Comparison of ENCODE assay signal across 10 cellular contexts in the genomic region with DNA sequence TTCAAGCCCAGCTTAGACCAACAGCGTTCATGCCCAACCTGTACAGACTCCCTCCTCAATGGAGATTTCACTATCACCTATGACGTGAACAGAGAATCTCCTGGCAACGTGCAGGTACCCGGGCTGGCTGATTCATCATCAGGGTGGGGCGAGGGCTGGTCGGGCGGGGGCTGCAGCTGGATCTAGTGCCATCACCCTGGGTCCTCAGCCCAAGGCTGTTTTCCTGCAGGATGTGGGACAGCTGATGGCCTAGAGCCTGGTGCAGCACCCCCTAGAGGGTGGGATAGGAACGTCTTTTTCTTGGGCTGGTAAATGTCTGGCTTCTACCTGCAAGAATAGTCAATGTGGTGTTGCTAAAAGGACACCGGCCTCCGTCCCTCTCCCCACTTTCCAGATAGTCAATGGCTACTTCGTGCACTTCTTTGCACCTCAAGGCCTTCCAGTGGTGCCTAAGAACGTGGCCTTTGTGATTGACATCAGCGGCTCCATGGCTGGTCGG. TPM values are rescaled to one million over a fixed set of nuclear protein-coding genes. Genes with fewer than 3 reads are reported as not detected.
DNase-seq lines count a peak whose midpoint lies in the region; ATAC-seq and TF ChIP-seq lines count a peak whose summit lies in the region.
"Had no signal": no experiment of that assay in that cellular context is flagged by ENCODE, and none has a peak within 500 bp of the region (broad histone marks: within the 10 kb centered on the region; RNA-seq: fewer than 3 reads in every experiment).

No MANE protein-coding gene starts in this region.

- TF ChIP-seq CTCF in Loucy (conservative IDR thresholded peaks at IDR 0.05; ENCODE audit: low read length) (peak; percentile 83), psoas muscle (IDR thresholded peaks at IDR 0.05) (peak; percentile 28)

- H3K9me2 ChIP-seq in Loucy (replicated peaks; ENCODE audit: low read depth, low read length): no peaks in the 10 kb centered on the region

- H3K4me2 ChIP-seq in Loucy (ENCODE audit: low read depth, low read length, poor library complexity, severe bottlenecking): no peak overlapping the region

- no peaks in the 10 kb centered on the region for H4K20me1 ChIP-seq in Loucy (ENCODE audit: insufficient read depth, low read length, poor library complexity, severe bottlenecking)

- H3K27ac ChIP-seq in psoas muscle: no peak overlapping the region
- H3K27ac ChIP-seq: VCaP had no signal

- intact Hi-C loops in psoas muscle (cut with DNase I): no loop called here

- H3K4me3 ChIP-seq in Loucy (ENCODE audit: low read length, poor library complexity, severe bottlenecking): no peak overlapping the region
- H3K4me3 ChIP-seq in psoas muscle: no peak overlapping the region

- H3K9me3 ChIP-seq in Loucy (ENCODE audit: insufficient read depth, low read depth, low read length) (no peaks in the 10 kb centered on the region), psoas muscle (no peaks in the 10 kb centered on the region)

- WGBS in psoas muscle, 3 donors: 62 to 69% (median 62%) methylated on average over 14 of the region's 14 CpGs

- no peak overlapping the region for H2AFZ ChIP-seq in Loucy (ENCODE audit: low read length)

- no peaks in the 10 kb centered on the region for H3F3A ChIP-seq in Loucy (ENCODE audit: low read depth)

- H3K36me3 ChIP-seq in Loucy (ENCODE audit: insufficient read depth, low read length) (no peaks in the 10 kb centered on the region), psoas muscle (ENCODE audit: insufficient read depth in 1 of 2, low read depth in 1 of 2) (no peaks in the 10 kb centered on the region)

- no peak overlapping the region for H3K9ac ChIP-seq in Loucy (ENCODE audit: low read depth, low read length, poor library complexity, severe bottlenecking)

- H3K4me1 ChIP-seq in Loucy (ENCODE audit: insufficient read depth, low read length, poor library complexity, severe bottlenecking): no peaks in the 10 kb centered on the region
- no peaks in the 10 kb centered on the region for H3K4me1 ChIP-seq in psoas muscle

- no peaks in the 10 kb centered on the region for H3K79me2 ChIP-seq in Loucy (ENCODE audit: insufficient read depth, low read length)

- DNase-seq in NCI-H82 (lab: John Stamatoyannopoulos, UW): peak; percentile 36
- no peak for DNase-seq in NCI-H82 treated with DMSO at 0.1 percent for 48 hours (lab: John Stamatoyannopoulos, UW; ENCODE audit: unreplicated experiment)
- DNase-seq in ecto neural progenitor cell (ENCODE audit: low spot score): peak; percentile 59
- no peak for DNase-seq in psoas muscle
- DNase-seq in NCI-H2081 (lab: John Stamatoyannopoulos, UW): no peak

- ATAC-seq in psoas muscle (peak in 2 of 4 donors; percentile 32 to 41), HG02884 (IDR thresholded peaks at IDR 0.05; ENCODE audit: unreplicated experiment) (no peak), GM18519 (IDR thresholded peaks at IDR 0.05; ENCODE audit: low FRiP score, unreplicated experiment) (no peak)

- H3K27me3 ChIP-seq in Loucy (ENCODE audit: insufficient read depth, low read length, poor library complexity, severe bottlenecking) (no peaks in the 10 kb centered on the region), psoas muscle (ENCODE audit: insufficient read depth in 3 of 3, low read length in 2 of 3) (no peaks in the 10 kb centered on the region)

RNA-seq across cellular contexts. Expression of a gene that starts 4.4 kb away (rescaled TPM):
- under 1 TPM in 2 of 4 donors, not detected in 2; 0.25 to 0.77 TPM for total RNA-seq in psoas muscle
- polyA plus RNA-seq in psoas muscle: under 1 TPM; 0.18 to 0.39 (median 0.29) TPM
- total RNA-seq: myocyte had no signal

RNA-seq across cellular contexts. Expression of a gene that starts 21.6 kb away (rescaled TPM):
- not detected for total RNA-seq in psoas muscle
- under 1 TPM in 1 of 3 donors, not detected in 2; 0.03 TPM for polyA plus RNA-seq in psoas muscle
- total RNA-seq: myocyte had no signal

RNA-seq across cellular contexts. Expression of a gene that starts 28.3 kb away (rescaled TPM):
- 10 to 100 TPM; 13.8 to 22.1 (median 17.4) TPM for total RNA-seq in psoas muscle
- 10 to 100 TPM in 1 of 3 donors, 1 to 10 TPM in 2; 4.7 to 22.2 (median 5.2) TPM for polyA plus RNA-seq in psoas muscle

RNA-seq across cellular contexts. Expression of a gene that starts 31.4 kb away (rescaled TPM):
- total RNA-seq in psoas muscle: 10 to 100 TPM; 13.1 to 90.8 (median 38.8) TPM
- 10 to 100 TPM in 1 of 3 donors, 1 to 10 TPM in 2; 1.3 to 29.2 (median 7.4) TPM for polyA plus RNA-seq in psoas muscle

RNA-seq across cellular contexts. Expression of a gene that starts 35.8 kb away (rescaled TPM):
- 1,000 to 10,000 TPM in 2 of 4 donors, 100 to 1,000 TPM in 2; 138 to 1,165 (median 841) TPM for total RNA-seq in psoas muscle
- 1,000 to 10,000 TPM in 1 of 3 donors, 100 to 1,000 TPM in 1, 10 to 100 TPM in 1; 91.1 to 1,241 (median 578) TPM for polyA plus RNA-seq in psoas muscle

Comparison
In these comparisons a context has a peak if more than half of its experiments do, and no peak if none do; other contexts are left out.
1. DNase-seq: peak in NCI-H82 (single experiment) and ecto neural progenitor cell (single experiment); none in NCI-H82 treated with DMSO at 0.1 percent for 48 hours (single experiment), psoas muscle (0 of 2) and NCI-H2081 (0 of 2).